Comparison of ENCODE assay signal across 28 cellular contexts in genomic region chr12:101108130-101108529, GRCh38.
DNase-seq lines count a peak whose midpoint lies in the region; ATAC-seq and TF ChIP-seq lines count a peak whose summit lies in the region.
"Had no signal": no experiment of that assay in that cellular context is flagged by ENCODE, and none has a peak within 500 bp of the region (broad histone marks: within the 10 kb centered on the region; RNA-seq: fewer than 3 reads in every experiment).

No MANE protein-coding gene starts in this region.

- H3K4me1 ChIP-seq in Panc1 (ENCODE audit: control insufficient read depth, insufficient read depth, low read length) (no peaks in the 10 kb centered on the region), adrenal gland (replicated peaks in 1 of 2) (no peaks in the 10 kb centered on the region)
- H3K4me1 ChIP-seq: BLaER1 treated with 17β-estradiol and CSF1 and Interleukin-3, amounts not matched to agents 10 nM and 100 nM; gastroesophageal sphincter; lower lobe of right lung; psoas muscle; sigmoid colon; stomach had no signal

- ATAC-seq in Panc1, result no peak
- ATAC-seq: gastroesophageal sphincter; naive thymus-derived CD8-positive, alpha-beta T cell; psoas muscle had no signal

- H3K27ac ChIP-seq in Panc1 (ENCODE audit: low read length) (no peak overlapping the region), adrenal gland (no peak overlapping the region)
- H3K27ac ChIP-seq: BLaER1 treated with 17β-estradiol and CSF1 and Interleukin-3, amounts not matched to agents 10 nM and 100 nM; gastroesophageal sphincter; GM23248; hepatocyte; KMS-11; lower lobe of right lung; psoas muscle; sigmoid colon; stomach had no signal

- TF ChIP-seq CTCF in GM12873 (IDR thresholded peaks at IDR 0.05; ENCODE audit: insufficient read depth, low read depth, low read length, missing control alignments) (peak; percentile 6), LNCaP clone FGC (IDR thresholded peaks at IDR 0.05; ENCODE audit: control insufficient read depth, extremely low read depth, insufficient read depth) (peak; percentile 23), Panc1 (IDR thresholded peaks at IDR 0.05) (peak; percentile 8; the same call in 1 of the 2 replicates), adrenal gland (IDR thresholded peaks at IDR 0.05) (no peak)

- CTCF ChIA-PET in Panc1 (lab: Charles Lee), result no interaction called here

- H3K27me3 ChIP-seq in Panc1 (ENCODE audit: control insufficient read depth, insufficient read depth, low read length), result no peaks in the 10 kb centered on the region
- no peaks in the 10 kb centered on the region for H3K27me3 ChIP-seq in adrenal gland
- H3K27me3 ChIP-seq: BLaER1 treated with 17β-estradiol and CSF1 and Interleukin-3, amounts not matched to agents 10 nM and 100 nM; gastroesophageal sphincter; hepatocyte; sigmoid colon; stomach had no signal

- no peak overlapping the region for H3K4me3 ChIP-seq in LNCaP clone FGC (ENCODE audit: low read depth, low read length)
- no peak overlapping the region for H3K4me3 ChIP-seq in Panc1 (ENCODE audit: low read depth in 2 of 2, low read length in 2 of 2)
- no peak overlapping the region for H3K4me3 ChIP-seq in adrenal gland
- H3K4me3 ChIP-seq: BLaER1 treated with 17β-estradiol and CSF1 and Interleukin-3, amounts not matched to agents 10 nM and 100 nM; gastroesophageal sphincter; GM23248; hepatocyte; lower lobe of right lung; psoas muscle; sigmoid colon; stomach had no signal

- TF ChIP-seq POLR2A in adrenal gland (IDR thresholded peaks at IDR 0.05), result no peak

- DNase-seq in LNCaP clone FGC (ENCODE audit: low read depth) (no peak), Panc1 (ENCODE audit: low read depth, low spot score) (no peak), iPS-NIHi7 (ENCODE audit: extremely low spot score) (peak; percentile 28), NCI-H2196 (lab: John Stamatoyannopoulos, UW; ENCODE audit: unreplicated experiment) (no peak), adrenal gland (no peak)
- no peak for DNase-seq in activated effector memory CD4-positive, alpha-beta T cell treated with Interleukin-2 at 50 U/mL for 16 hours
- DNase-seq: activated CD4-positive, alpha-beta T cell treated with anti-CD3 and anti-CD28 coated beads for 48 hours; activated CD8-positive, alpha-beta memory T cell treated with anti-CD3 and anti-CD28 coated beads for 24 hours; activated T-cell treated with anti-CD3 and anti-CD28 coated beads for 4 hours; anterior cingulate cortex; COR-L47; GM23248; lower lobe of right lung; naive thymus-derived CD8-positive, alpha-beta T cell; NCI-H1436 treated with DMSO at 0.1 percent for 48 hours; NCI-H2081 treated with DMSO at 0.1 percent for 48 hours; NCI-H510A; occipital lobe; psoas muscle; SIG-M5; sigmoid colon; stimulated activated CD4-positive, alpha-beta T cell treated with anti-CD3 and anti-CD28 coated beads, Interleukin-4, amount 100 ng/mL, for 1 hour; stomach had no signal

- in situ Hi-C loops in Panc1 (cut with HindIII; ENCODE audit: low pct_unique_long_range_greater_than_20kb, low sequenced_read_pairs), result no loop called here

- no TSS peak for BruUV-seq in Panc1 (replicated peaks; lab: Mats Ljungman, UMichigan)

- H3K36me3 ChIP-seq in Panc1 (ENCODE audit: control insufficient read depth, insufficient read depth, low read length) (no peaks in the 10 kb centered on the region), adrenal gland (replicated peaks in 1 of 2) (no peaks in the 10 kb centered on the region)
- H3K36me3 ChIP-seq: BLaER1 treated with 17β-estradiol and CSF1 and Interleukin-3, amounts not matched to agents 10 nM and 100 nM; gastroesophageal sphincter; lower lobe of right lung; sigmoid colon; stomach had no signal

- H3K9me3 ChIP-seq in Panc1 (ENCODE audit: control insufficient read depth, insufficient read depth, low read depth, low read length) (no peaks in the 10 kb centered on the region), adrenal gland (replicated peaks in 1 of 3) (no peaks in the 10 kb centered on the region)
- H3K9me3 ChIP-seq: lower lobe of right lung, sigmoid colon had no signal

- POLR2A ChIA-PET in Panc1 (lab: Charles Lee), result no interaction called here

- 89 to 93% (median 91%) methylated on average over 5 of the region's 5 CpGs for WGBS in adrenal gland, 4 donors

- intact Hi-C loops in Panc1 (cut with micrococcal nuclease; ENCODE audit: unreplicated experiment), result no loop called here
- intact Hi-C loops in adrenal gland (cut with DNase I), result no loop called here

Comparison
In these comparisons a context has a peak if more than half of its experiments do, and no peak if none do; other contexts are left out.
1. CTCF ChIP-seq: peak in GM12873 (single experiment), LNCaP clone FGC (single experiment) and Panc1 (single experiment); none in adrenal gland (0 of 6).